1 cellular context compared by ENCODE assay signal in genomic region chr11:120563698-120564572, GRCh38.
TF ChIP-seq lines count a peak whose summit lies in the region.

No MANE protein-coding gene starts in this region.

TF ChIP-seq in GM23338, 12 proteins besides CTCF, POLR2A, EP300 and RAD21 (continued from another document):
- TF ChIP-seq ZNF462 (CRISPR knock-in tag; IDR thresholded peaks at IDR 0.05) (0 out of 2 replicates have a peak, but pooled peaks have one; percentile 25), NANOG (IDR thresholded peaks at IDR 0.05; ENCODE audit: borderline replicate concordance) (no peak), JUNB (IDR thresholded peaks at IDR 0.05; ENCODE audit: unreplicated experiment) (no peak)
